ENCODE assay signal across 1 cellular context in genomic region chr3:4757056-4757948, GRCh38.
TF ChIP-seq lines count a peak whose summit lies in the region.

No MANE protein-coding gene starts in this region.

TF ChIP-seq in IMR-90, 13 proteins besides CTCF, POLR2A, EP300 and RAD21 (continued from another document):
- no peak for TF ChIP-seq MXI1 (IDR thresholded peaks at IDR 0.05; ENCODE audit: borderline replicate concordance, low read depth, low read length)
